8 cellular contexts compared by ENCODE assay signal in the genomic region with DNA sequence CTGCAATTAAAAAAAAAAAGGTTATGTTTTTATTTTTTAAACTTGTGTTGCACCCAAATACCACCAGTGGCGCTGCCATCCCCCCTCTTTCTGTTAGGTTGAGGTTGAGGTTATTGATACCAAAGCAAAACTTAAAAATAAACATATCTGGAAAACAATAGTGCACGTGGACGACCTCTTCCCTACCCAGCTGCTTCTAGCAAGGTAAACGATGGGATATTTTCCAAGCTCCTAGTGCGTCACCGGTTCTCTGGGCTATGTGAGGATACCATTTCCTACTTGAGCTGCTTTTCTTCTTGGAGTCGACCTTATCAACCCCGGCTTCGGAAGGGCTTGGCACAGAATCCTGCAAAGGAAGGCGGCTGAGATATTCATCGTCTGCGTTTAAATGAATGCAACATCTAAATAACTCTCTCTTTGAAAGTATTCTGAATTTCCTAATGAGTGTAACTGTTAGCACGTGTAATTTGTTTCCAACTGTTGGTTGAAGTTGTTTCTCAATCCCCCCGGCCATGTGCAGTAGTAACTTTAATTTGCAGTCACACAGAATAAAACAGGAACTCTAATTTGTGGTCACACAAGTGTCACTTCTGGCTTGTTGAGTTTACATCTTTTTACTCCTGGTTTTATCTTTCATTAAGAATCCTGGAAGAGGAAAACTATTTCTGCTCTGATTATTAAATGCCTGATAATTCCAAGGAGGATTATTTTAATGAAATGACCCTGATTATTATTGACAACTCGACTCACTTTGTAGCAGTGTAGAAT. TPM values are rescaled to one million over a fixed set of nuclear protein-coding genes. Genes with fewer than 3 reads are reported as not detected.
A peak's percentile ranks its signal among the peaks of the same experiment; 100 is the strongest.
DNase-seq lines count a peak whose midpoint lies in the region; ATAC-seq and TF ChIP-seq lines count a peak whose summit lies in the region.

No MANE protein-coding gene starts in this region.

- peak overlapping the region; percentile 97 for H2AFZ ChIP-seq in neural cell (ENCODE audit: low read depth, low read length)

- H3K4me1 ChIP-seq in foreskin keratinocyte, result no peaks in the 10 kb centered on the region

- H3K9me3 ChIP-seq in neural cell (ENCODE audit: low read length), result no peaks in the 10 kb centered on the region

- H3K9me2 ChIP-seq in neural cell (ENCODE audit: insufficient read depth, low read length), result no peaks in the 10 kb centered on the region

- no peak for TF ChIP-seq RAD21 in neural cell (conservative IDR thresholded peaks at IDR 0.05)

- H3K27ac ChIP-seq in foreskin keratinocyte, result peak overlapping the region; percentile 89
- peak overlapping the region; percentile 89 for H3K27ac ChIP-seq in neural cell (ENCODE audit: low read length)

- no peaks in the 10 kb centered on the region for H4K20me1 ChIP-seq in neural cell (ENCODE audit: insufficient read depth)

- H3K4me3 Mint-ChIP-seq in WTC11, result peak overlapping the region; percentile 85

- CTCF ChIA-PET in BJ (lab: Yijun Ruan, JAX), result interaction anchor here (0.7 to 1.2 kb wide), 2 partner anchors 61 to 1274 kb away, joined by 3 read pairs; no protein-coding TSS in a partner anchor
- CTCF ChIA-PET in WTC11 (lab: Charles Lee), result interaction anchor here (1.1 to 3.9 kb wide), 4 partner anchors 29 to 93 kb away, joined by 3 to 22 read pairs (median 10); a partner anchor contains a TSS

- H3K4me1 Mint-ChIP-seq in WTC11, result peaks cover 29% of the 10 kb centered on the region

- no peaks in the 10 kb centered on the region for H3F3A ChIP-seq in neural cell (ENCODE audit: insufficient read depth, low read length, poor library complexity, severe bottlenecking)

- POLR2A ChIA-PET in BJ (lab: Charles Lee), result no interaction called here
- POLR2A ChIA-PET in WTC11 (lab: Charles Lee), result interaction anchor here (1.1 to 1.9 kb wide), 2 partner anchors 11 to 66 kb away, joined by 3 to 12 read pairs; a partner anchor contains a TSS

- DNase-seq in BJ (ENCODE audit: low read depth) (no peak), NCI-H2227 (lab: John Stamatoyannopoulos, UW; ENCODE audit: unreplicated experiment) (peak; percentile 30), WTC11 (ENCODE audit: low spot score) (no peak), foreskin keratinocyte (peak; percentile 45 to 68), T1000 (lab: John Stamatoyannopoulos, UW) (no peak)

- ATAC-seq in GM21390 (IDR thresholded peaks at IDR 0.05; ENCODE audit: unreplicated experiment) (peak; percentile 0), WTC11 (peak; percentile 10), foreskin keratinocyte (peak; percentile 23), HG03571 (IDR thresholded peaks at IDR 0.05; ENCODE audit: unreplicated experiment) (no peak)

- peak overlapping the region; percentile 47; the same call in 1 of the 2 replicates for H3K27ac Mint-ChIP-seq in WTC11

- H3K79me2 ChIP-seq in neural cell (replicated peaks; ENCODE audit: insufficient read depth, low read length), result peaks cover 40% of the 10 kb centered on the region

- peak overlapping the region; percentile 98 for H3K4me2 ChIP-seq in neural cell (ENCODE audit: low read length)

- H3K27me3 Mint-ChIP-seq in WTC11 (ENCODE audit: low read depth), result no peaks in the 10 kb centered on the region

- H3K4me3 ChIP-seq in BJ (ENCODE audit: low read depth, low read length), result peak overlapping the region; percentile 96
- H3K4me3 ChIP-seq in neural cell (ENCODE audit: low read length), result peak overlapping the region; percentile 99

- 0 out of 2 replicates have a peak, but pooled peaks cover 5% of the 10 kb centered on the region for H3K36me3 Mint-ChIP-seq in WTC11

- peak; percentile 28; the same call in 1 of the 2 replicates for TF ChIP-seq CTCF in BJ (IDR thresholded peaks at IDR 0.05; ENCODE audit: insufficient read depth, low read depth, low read length)
- TF ChIP-seq CTCF in WTC11 (IDR thresholded peaks at IDR 0.05), result no peak
- peak; percentile 40 for TF ChIP-seq CTCF in foreskin keratinocyte (conservative IDR thresholded peaks at IDR 0.05)
- TF ChIP-seq CTCF in neural cell (IDR thresholded peaks at IDR 0.05; ENCODE audit: poor library complexity, severe bottlenecking), result peak; percentile 40

- H3K9ac ChIP-seq in neural cell (ENCODE audit: low read length), result peak overlapping the region; percentile 97

- no peak for TF ChIP-seq EP300 in neural cell (conservative IDR thresholded peaks at IDR 0.05; ENCODE audit: poor library complexity, severe bottlenecking)

- 0 out of 2 replicates have a peak, but pooled peaks cover under 1% of the 10 kb centered on the region for H3K9me3 Mint-ChIP-seq in WTC11

- no peaks in the 10 kb centered on the region for H3K27me3 ChIP-seq in BJ (ENCODE audit: control insufficient read depth, insufficient read depth, low read length)
- no peaks in the 10 kb centered on the region for H3K27me3 ChIP-seq in foreskin keratinocyte
- H3K27me3 ChIP-seq in neural cell (ENCODE audit: insufficient read depth, low read depth, low read length), result no peaks in the 10 kb centered on the region

- peaks cover 1% of the 10 kb centered on the region; the same call in 1 of the 2 replicates for H3K36me3 ChIP-seq in BJ (ENCODE audit: control insufficient read depth, insufficient read depth, low read length)
- H3K36me3 ChIP-seq in neural cell (ENCODE audit: insufficient read depth, low read length), result no peaks in the 10 kb centered on the region

TF ChIP-seq in WTC11, 78 proteins besides CTCF, POLR2A, EP300 and RAD21 (continues in another document):
- TF ChIP-seq, protein P1, sequence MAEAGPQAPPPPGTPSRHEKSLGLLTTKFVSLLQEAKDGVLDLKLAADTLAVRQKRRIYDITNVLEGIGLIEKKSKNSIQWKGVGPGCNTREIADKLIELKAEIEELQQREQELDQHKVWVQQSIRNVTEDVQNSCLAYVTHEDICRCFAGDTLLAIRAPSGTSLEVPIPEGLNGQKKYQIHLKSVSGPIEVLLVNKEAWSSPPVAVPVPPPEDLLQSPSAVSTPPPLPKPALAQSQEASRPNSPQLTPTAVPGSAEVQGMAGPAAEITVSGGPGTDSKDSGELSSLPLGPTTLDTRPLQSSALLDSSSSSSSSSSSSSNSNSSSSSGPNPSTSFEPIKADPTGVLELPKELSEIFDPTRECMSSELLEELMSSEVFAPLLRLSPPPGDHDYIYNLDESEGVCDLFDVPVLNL (CRISPR knock-in tag; IDR thresholded peaks at IDR 0.05; ENCODE audit: borderline replicate concordance, low read depth), result no peak
- TF ChIP-seq, protein P2, sequence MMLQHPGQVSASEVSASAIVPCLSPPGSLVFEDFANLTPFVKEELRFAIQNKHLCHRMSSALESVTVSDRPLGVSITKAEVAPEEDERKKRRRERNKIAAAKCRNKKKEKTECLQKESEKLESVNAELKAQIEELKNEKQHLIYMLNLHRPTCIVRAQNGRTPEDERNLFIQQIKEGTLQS (CRISPR knock-in tag; conservative IDR thresholded peaks at IDR 0.05), result no peak
- TF ChIP-seq, protein P3, sequence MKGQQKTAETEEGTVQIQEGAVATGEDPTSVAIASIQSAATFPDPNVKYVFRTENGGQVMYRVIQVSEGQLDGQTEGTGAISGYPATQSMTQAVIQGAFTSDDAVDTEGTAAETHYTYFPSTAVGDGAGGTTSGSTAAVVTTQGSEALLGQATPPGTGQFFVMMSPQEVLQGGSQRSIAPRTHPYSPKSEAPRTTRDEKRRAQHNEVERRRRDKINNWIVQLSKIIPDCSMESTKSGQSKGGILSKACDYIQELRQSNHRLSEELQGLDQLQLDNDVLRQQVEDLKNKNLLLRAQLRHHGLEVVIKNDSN (CRISPR knock-in tag; IDR thresholded peaks at IDR 0.05), result no peak
- TF ChIP-seq SOX15 (CRISPR knock-in tag; IDR thresholded peaks at IDR 0.05), result no peak
- TF ChIP-seq ESRRA (CRISPR knock-in tag; IDR thresholded peaks at IDR 0.05; ENCODE audit: borderline replicate concordance), result no peak

TF ChIP-seq in neural cell, 6 proteins besides CTCF, POLR2A, EP300 and RAD21:
- TF ChIP-seq MXI1 (conservative IDR thresholded peaks at IDR 0.05; ENCODE audit: poor library complexity, severe bottlenecking), result peak; percentile 86
- no peak for TF ChIP-seq SMC3 (conservative IDR thresholded peaks at IDR 0.05; ENCODE audit: poor library complexity)

RNA-seq across cellular contexts. Expression of a gene that starts 1.0 kb away (rescaled TPM):
- polyA plus RNA-seq in BJ (2011; rRNA removed), result 26.6 and 48.2 TPM in 2 replicates
- 23.8 and 25.9 TPM in 2 replicates for polyA minus RNA-seq in BJ (2011; rRNA and poly(A)+ RNA removed)
- total RNA-seq in WTC11 (2021), result 38.3 to 43.8 TPM (median 39.2 TPM) in 3 replicates
- 25.4 and 31.5 TPM in 2 replicates for total RNA-seq in foreskin keratinocyte
- polyA plus RNA-seq in foreskin keratinocyte, result 8.6 and 9.8 TPM in 2 replicates
- polyA plus RNA-seq in neural cell, result 156 and 180 TPM in 2 replicates
- 373 and 392 TPM in 2 replicates for polyA minus RNA-seq in neural cell

Comparison
In these comparisons a context has a peak if more than half of its experiments do, and no peak if none do; other contexts are left out.
1. DNase-seq: peak in NCI-H2227 (single experiment) and foreskin keratinocyte (2 of 2); none in BJ (single experiment), WTC11 (single experiment) and T1000 (single experiment).